Comparison of ENCODE assay signal across 16 cellular contexts in the genomic region with DNA sequence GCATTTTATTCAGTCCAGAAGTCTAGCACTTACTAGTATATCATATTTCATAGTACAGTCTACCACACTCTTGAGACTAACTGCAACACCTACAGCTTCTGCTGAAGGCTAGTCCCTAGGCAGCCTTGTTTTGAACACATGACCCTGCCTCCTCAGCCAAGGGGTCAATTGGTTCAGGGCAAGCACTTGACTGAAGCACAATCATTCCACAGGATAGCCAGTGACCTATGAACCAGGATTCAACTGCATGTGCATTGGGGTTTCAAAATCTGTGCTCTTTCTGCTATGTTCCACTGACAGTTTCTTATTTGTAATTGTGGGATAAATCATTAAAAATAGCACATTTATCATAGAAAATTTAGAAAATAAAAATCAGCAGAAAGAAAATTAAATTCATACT.
A peak's percentile ranks its signal among the peaks of the same experiment; 100 is the strongest.
DNase-seq lines count a peak whose midpoint lies in the region; ATAC-seq, FAIRE-seq and TF ChIP-seq lines count a peak whose summit lies in the region.
"Had no signal": no experiment of that assay in that cellular context is flagged by ENCODE, and none has a peak within 500 bp of the region (broad histone marks: within the 10 kb centered on the region; RNA-seq: fewer than 3 reads in every experiment).

No MANE protein-coding gene starts in this region.

- H3K4me1 Mint-ChIP-seq in stimulated activated naive CD8-positive, alpha-beta T cell treated with anti-CD3 and anti-CD28 coated beads, Interleukin-15, amount 100 ng/mL, for 72 hours = no peaks in the 10 kb centered on the region
- H3K4me1 Mint-ChIP-seq in activated T-helper 17 cell treated with anti-CD3 and anti-CD28 coated beads, Interleukin-2, amount 50 U/mL, for 72 hours = no peaks in the 10 kb centered on the region
- H3K4me1 Mint-ChIP-seq: B cell, GM23338 had no signal

- H3K9ac ChIP-seq in HepG2 (ENCODE audit: insufficient read depth, low read depth, low read length) = no peak overlapping the region

- H3K27ac Mint-ChIP-seq in stimulated activated naive CD8-positive, alpha-beta T cell treated with anti-CD3 and anti-CD28 coated beads, Interleukin-15, amount 100 ng/mL, for 72 hours = no peak overlapping the region
- H3K27ac Mint-ChIP-seq in activated T-helper 17 cell treated with anti-CD3 and anti-CD28 coated beads, Interleukin-2, amount 50 U/mL, for 72 hours = no peak overlapping the region
- H3K27ac Mint-ChIP-seq: B cell; CD4-positive, alpha-beta T cell; GM23338; H9 had no signal

- POLR2A ChIA-PET in HepG2 (lab: Yijun Ruan, JAX) = no interaction called here

- no peaks in the 10 kb centered on the region for H3K27me3 ChIP-seq in HepG2 (ENCODE audit: control insufficient read depth in 1 of 2, insufficient read depth in 2 of 2, low read length in 2 of 2)

- TF ChIP-seq CTCF in HepG2 (CRISPR knock-in tag; IDR thresholded peaks at IDR 0.05) = no peak

- no peaks in the 10 kb centered on the region for H3K79me2 ChIP-seq in HepG2 (ENCODE audit: insufficient read depth, low read length)

- DNase-seq in HuH-7 (ENCODE audit: low spot score) (peak; percentile 12), NCI-H510A (lab: John Stamatoyannopoulos, UW) (peak; percentile 2), HepG2 (ENCODE audit: low spot score) (no peak), HT-29 (ENCODE audit: low spot score) (no peak)
- DNase-seq in stimulated activated naive CD8-positive, alpha-beta T cell treated with anti-CD3 and anti-CD28 coated beads, Interleukin-15, amount 100 ng/mL, for 72 hours = no peak
- DNase-seq in stimulated activated naive CD8-positive, alpha-beta T cell treated with anti-CD3 and anti-CD28 coated beads, Interleukin-15, Interleukin-2, amounts not matched to agents 100 U/mL and 50 U/mL, for 24 hours = no peak
- DNase-seq: C1 segment of cervical spinal cord; CD4-positive, alpha-beta T cell; DND-41; GDM1; H9 had no signal

- H3K4me3 Mint-ChIP-seq in stimulated activated naive CD8-positive, alpha-beta T cell treated with anti-CD3 and anti-CD28 coated beads, Interleukin-15, amount 100 ng/mL, for 72 hours = no peak overlapping the region
- no peak overlapping the region for H3K4me3 Mint-ChIP-seq in activated T-helper 17 cell treated with anti-CD3 and anti-CD28 coated beads, Interleukin-2, amount 50 U/mL, for 72 hours
- H3K4me3 Mint-ChIP-seq: B cell; CD4-positive, alpha-beta T cell; GM23338; H9 had no signal

- H2AFZ ChIP-seq in HepG2 (ENCODE audit: low read length) = no peak overlapping the region
- H2AFZ ChIP-seq: GM23338 had no signal

- in situ Hi-C loops in HepG2 (cut with HindIII; ENCODE audit: extremely low pct_ligation_motif_present, low pct_unique_long_range_greater_than_20kb) = no loop called here

- H3K9me3 ChIP-seq in HepG2 (ENCODE audit: low read length) = no peaks in the 10 kb centered on the region

- no peak for FAIRE-seq in HepG2 (lab: Jason Lieb, UNC)
- FAIRE-seq: GM12892, HTR-8/SVneo had no signal

- H3K4me1 ChIP-seq in HepG2 (ENCODE audit: insufficient read depth, low read length) = no peaks in the 10 kb centered on the region

- peaks cover 0 to 2% of the 10 kb centered on the region in 2 donors for H3K9me3 Mint-ChIP-seq in stimulated activated naive CD8-positive, alpha-beta T cell treated with anti-CD3 and anti-CD28 coated beads, Interleukin-15, amount 100 ng/mL, for 72 hours
- H3K9me3 Mint-ChIP-seq in activated T-helper 17 cell treated with anti-CD3 and anti-CD28 coated beads, Interleukin-2, amount 50 U/mL, for 72 hours = peaks cover 2% of the 10 kb centered on the region

- peaks cover 8% of the 10 kb centered on the region for H3K27me3 Mint-ChIP-seq in stimulated activated naive CD8-positive, alpha-beta T cell treated with anti-CD3 and anti-CD28 coated beads, Interleukin-15, amount 100 ng/mL, for 72 hours
- peaks cover 8% of the 10 kb centered on the region for H3K27me3 Mint-ChIP-seq in activated T-helper 17 cell treated with anti-CD3 and anti-CD28 coated beads, Interleukin-2, amount 50 U/mL, for 72 hours
- H3K27me3 Mint-ChIP-seq: B cell had no signal

- intact Hi-C loops in HepG2 (cut with micrococcal nuclease; ENCODE audit: unreplicated experiment) = no loop called here

- CTCF ChIA-PET in HepG2 (lab: Yijun Ruan, JAX; ENCODE audit: low intra/inter-chr PET ratio, low total read pairs) = no interaction called here

- no peaks in the 10 kb centered on the region for H4K20me1 ChIP-seq in HepG2 (ENCODE audit: insufficient read depth, low read length)

- peak; percentile 57 for ATAC-seq in HepG2
- ATAC-seq in stimulated activated naive CD8-positive, alpha-beta T cell treated with anti-CD3 and anti-CD28 coated beads, Interleukin-15, amount 100 ng/mL, for 72 hours = no peak
- no peak for ATAC-seq in activated T-helper 17 cell treated with anti-CD3 and anti-CD28 coated beads, Interleukin-2, amount 50 U/mL, for 72 hours (replicated peaks)
- no peak for ATAC-seq in stimulated activated naive CD8-positive, alpha-beta T cell treated with anti-CD3 and anti-CD28 coated beads, Interleukin-15, Interleukin-2, amounts not matched to agents 100 U/mL and 50 U/mL, for 24 hours
- ATAC-seq: GM23338 had no signal

- H3K4me2 ChIP-seq in HepG2 (ENCODE audit: low read depth, low read length) = no peak overlapping the region
- H3K4me2 ChIP-seq: GM23338 had no signal

- BruUV-seq in HepG2 (replicated peaks; lab: Mats Ljungman, UMichigan) = no TSS peak

- H3K4me3 ChIP-seq in HepG2 (replicated peaks in 1 of 3; ENCODE audit: insufficient read depth in 1 of 3, low read depth in 2 of 3, low read length in 3 of 3) = no peak overlapping the region
- H3K4me3 ChIP-seq: GM23338 had no signal

- TF ChIP-seq EP300 in HepG2 (IDR thresholded peaks at IDR 0.05; ENCODE audit: low read depth in 2 of 2, low read length in 2 of 2) (no peak), HepG2 (CRISPR knock-in tag; IDR thresholded peaks at IDR 0.05; ENCODE audit: borderline replicate concordance) (no peak)

- H3K27ac ChIP-seq in HepG2 (ENCODE audit: extremely low read length, insufficient read depth, low read length) = no peak overlapping the region

- TF ChIP-seq RAD21 in HepG2 (CRISPR knock-in tag; IDR thresholded peaks at IDR 0.05) = no peak

- no peak for TF ChIP-seq POLR2A in HepG2 (IDR thresholded peaks at IDR 0.05; ENCODE audit: insufficient read depth in 1 of 2, low read depth in 2 of 2, low read length in 2 of 2)

- H3K36me3 Mint-ChIP-seq in activated T-helper 17 cell treated with anti-CD3 and anti-CD28 coated beads, Interleukin-2, amount 50 U/mL, for 72 hours (ENCODE audit: low read depth) = no peaks in the 10 kb centered on the region

- no peaks in the 10 kb centered on the region for H3K36me3 ChIP-seq in HepG2 (replicated peaks in 1 of 2; ENCODE audit: control insufficient read depth in 1 of 2, insufficient read depth in 2 of 2, low read length in 2 of 2)

TF ChIP-seq in HepG2, 621 proteins besides CTCF, POLR2A, EP300 and RAD21:
- TF ChIP-seq TBL1XR1 (IDR thresholded peaks at IDR 0.05; ENCODE audit: borderline replicate concordance, low read length, partially characterized antibody) (no peak), HNF4A (CRISPR knock-in tag; IDR thresholded peaks at IDR 0.05) (peak; percentile 41; the same call in 1 of the 2 replicates)
TF ChIP-seq in HepG2: peak in this region for 1.

Comparison
In these comparisons a context has a peak if more than half of its experiments do, and no peak if none do; other contexts are left out.
1. DNase-seq: peak in HuH-7 (single experiment) and NCI-H510A (single experiment); none in HepG2 (single experiment), stimulated activated naive CD8-positive, alpha-beta T cell treated with anti-CD3 and anti-CD28 coated beads, Interleukin-15, amount 100 ng/mL, for 72 hours (0 of 2), stimulated activated naive CD8-positive, alpha-beta T cell treated with anti-CD3 and anti-CD28 coated beads, Interleukin-15, Interleukin-2, amounts not matched to agents 100 U/mL and 50 U/mL, for 24 hours (single experiment) and HT-29 (single experiment).